ENCODE assay signal across 14 cellular contexts in the genomic region with DNA sequence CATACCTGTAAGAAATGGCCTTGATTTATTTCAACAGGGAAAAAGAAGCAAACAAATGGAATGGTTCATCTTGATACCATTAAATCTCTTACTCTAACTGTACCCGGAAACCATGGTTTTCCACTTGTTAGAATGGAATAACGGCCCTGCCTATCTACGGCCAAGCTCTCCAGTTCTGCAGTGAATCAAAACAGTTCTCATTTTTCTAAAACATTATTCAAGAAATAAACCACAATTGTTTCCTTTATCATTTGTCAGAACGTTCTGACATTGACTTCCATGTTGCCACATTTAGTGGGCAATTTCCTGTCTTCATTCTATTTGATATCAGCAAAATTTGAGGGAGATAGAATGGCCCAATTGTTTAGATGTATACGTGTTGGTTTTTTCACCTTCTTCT.
A peak's percentile ranks its signal among the peaks of the same experiment; 100 is the strongest.
DNase-seq lines count a peak whose midpoint lies in the region; TF ChIP-seq lines count a peak whose summit lies in the region.
"Had no signal": no experiment of that assay in that cellular context is flagged by ENCODE, and none has a peak within 500 bp of the region (broad histone marks: within the 10 kb centered on the region; RNA-seq: fewer than 3 reads in every experiment).

No MANE protein-coding gene starts in this region.

- no peak overlapping the region for H3K4me3 ChIP-seq in BLaER1 treated with 17β-estradiol and CSF1 and Interleukin-3, amounts not matched to agents 10 nM and 100 nM
- H3K4me3 ChIP-seq in testis (no peak overlapping the region), H7 (ENCODE audit: insufficient read depth, low read depth, low read length) (no peak overlapping the region)
- H3K4me3 ChIP-seq: HAP-1 had no signal

- TF ChIP-seq CTCF in testis (IDR thresholded peaks at IDR 0.05): no peak

- peaks cover 6 to 10% (median 8%) of the 10 kb centered on the region in 10 experiments; a peak in 12 of 20 replicates for H3K4me1 ChIP-seq in BLaER1 treated with 17β-estradiol and CSF1 and Interleukin-3, amounts not matched to agents 10 nM and 100 nM
- H3K4me1 ChIP-seq in testis: peaks cover 23% of the 10 kb centered on the region
- H3K4me1 ChIP-seq: BE2C had no signal

- no peak overlapping the region for H3K27ac ChIP-seq in BLaER1 treated with 17β-estradiol and CSF1 and Interleukin-3, amounts not matched to agents 10 nM and 100 nM
- peak overlapping the region; percentile 59 to 73 for H3K27ac ChIP-seq in testis

- 64 to 65% methylated on average over 5 of the region's 5 CpGs for WGBS in testis, 2 donors

- no peak for TF ChIP-seq POLR2A in testis (IDR thresholded peaks at IDR 0.05)

- intact Hi-C loops in testis (cut with DNase I; ENCODE audit: low total_unique reads): no loop called here

- peaks cover 0 to 4% (median 3%) of the 10 kb centered on the region in 11 experiments; a peak in 7 of 22 replicates for H3K9me3 ChIP-seq in BLaER1 treated with 17β-estradiol and CSF1 and Interleukin-3, amounts not matched to agents 10 nM and 100 nM (replicated peaks in 1 of 11)
- no peaks in the 10 kb centered on the region for H3K9me3 ChIP-seq in testis
- H3K9me3 ChIP-seq: BE2C, HAP-1 had no signal

- H3K9ac ChIP-seq in BLaER1 treated with 17β-estradiol and CSF1 and Interleukin-3, amounts not matched to agents 10 nM and 100 nM: no peak overlapping the region

- H4K20me1 ChIP-seq in BLaER1 treated with 17β-estradiol and CSF1 and Interleukin-3, amounts not matched to agents 10 nM and 100 nM: no peaks in the 10 kb centered on the region

- peak overlapping the region; percentile 9 to 54 (median 28); a peak in 15 of 22 replicates for H3K4me2 ChIP-seq in BLaER1 treated with 17β-estradiol and CSF1 and Interleukin-3, amounts not matched to agents 10 nM and 100 nM

- no peaks in the 10 kb centered on the region for H3K36me3 ChIP-seq in BLaER1 treated with 17β-estradiol and CSF1 and Interleukin-3, amounts not matched to agents 10 nM and 100 nM
- no peaks in the 10 kb centered on the region for H3K36me3 ChIP-seq in testis (ENCODE audit: low read depth, missing control alignments)
- no peaks in the 10 kb centered on the region for H3K36me3 ChIP-seq in H7 (replicated peaks; ENCODE audit: control insufficient read depth, insufficient read depth, low read length)
- H3K36me3 ChIP-seq: BE2C, HAP-1 had no signal

- no peaks in the 10 kb centered on the region for H3K27me3 ChIP-seq in BLaER1 treated with 17β-estradiol and CSF1 and Interleukin-3, amounts not matched to agents 10 nM and 100 nM
- H3K27me3 ChIP-seq in testis: no peaks in the 10 kb centered on the region
- no peaks in the 10 kb centered on the region for H3K27me3 ChIP-seq in H7 (ENCODE audit: control insufficient read depth, insufficient read depth, low read length)
- H3K27me3 ChIP-seq: BE2C had no signal

- DNase-seq in A172 (ENCODE audit: low spot score) (peak; percentile 5), HT1080 (ENCODE audit: low read depth) (peak; percentile 11), testis (no peak), NCI-H1092 (lab: John Stamatoyannopoulos, UW) (no peak), H7 (no peak), NCI-H510A (lab: John Stamatoyannopoulos, UW) (no peak)
- DNase-seq: BE2C; CD8-positive, alpha-beta memory T cell; DMS79 treated with DMSO at 0.1 percent for 48 hours; EL; GOT3; KG1 had no signal

Comparison
In these comparisons a context has a peak if more than half of its experiments do, and no peak if none do; other contexts are left out.
1. DNase-seq: peak in A172 (single experiment) and HT1080 (single experiment); none in testis (single experiment), NCI-H1092 (single experiment), H7 (single experiment) and NCI-H510A (single experiment).
2. H3K27ac ChIP-seq: peak in testis (2 of 2); none in BLaER1 treated with 17β-estradiol and CSF1 and Interleukin-3, amounts not matched to agents 10 nM and 100 nM (0 of 11).